ENCODE assay signal across 12 cellular contexts in the genomic region with DNA sequence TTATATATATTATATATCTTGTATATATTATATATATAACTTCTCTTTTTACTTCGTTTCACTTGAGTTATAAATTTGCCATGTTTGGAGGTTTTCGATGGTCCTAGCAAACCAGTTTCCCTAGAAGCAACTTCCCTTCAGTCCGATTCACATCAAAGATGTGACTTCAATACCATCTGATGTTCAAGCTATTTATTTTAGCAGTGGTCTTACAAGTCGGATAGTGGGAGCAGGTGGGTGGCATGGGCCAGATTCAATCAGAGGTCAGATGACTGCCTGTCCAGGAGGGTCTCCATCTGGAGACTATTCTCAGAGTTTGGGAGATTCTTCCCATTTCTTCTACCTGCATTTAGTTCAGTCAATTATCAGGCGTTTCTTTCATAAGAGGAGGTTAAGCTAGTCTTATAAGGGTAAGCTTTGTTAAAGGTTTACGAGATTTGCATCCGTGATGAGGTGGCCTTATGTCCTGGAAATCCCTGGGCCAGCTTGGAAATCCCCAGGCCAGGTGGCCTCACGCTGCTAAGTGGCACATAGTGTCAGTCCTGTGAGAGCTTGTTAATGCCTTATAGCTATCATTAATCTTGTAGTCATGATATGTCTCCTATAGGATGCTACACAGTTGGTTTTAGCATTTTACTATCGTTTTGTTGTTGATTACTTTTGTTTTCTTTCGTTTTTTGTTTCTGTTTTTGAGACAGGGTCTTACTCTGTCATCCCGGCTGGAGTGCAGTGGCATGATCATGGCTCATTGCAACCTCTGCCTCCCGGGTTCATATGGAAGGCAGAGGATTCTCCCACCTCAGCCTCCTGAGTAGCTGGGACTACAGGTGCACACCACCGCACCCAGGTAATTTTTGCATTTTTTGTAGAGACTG.
DNase-seq lines count a peak whose midpoint lies in the region; ATAC-seq and TF ChIP-seq lines count a peak whose summit lies in the region.
"Had no signal": no experiment of that assay in that cellular context is flagged by ENCODE, and none has a peak within 500 bp of the region (broad histone marks: within the 10 kb centered on the region; RNA-seq: fewer than 3 reads in every experiment).

No MANE protein-coding gene starts in this region.

- H3K36me3 ChIP-seq in Karpas-422 (ENCODE audit: insufficient read depth, low read length): peaks cover 7% of the 10 kb centered on the region; the same call in 1 of the 2 replicates
- H3K36me3 ChIP-seq: vagina had no signal

- H3K4me1 ChIP-seq in Karpas-422 (ENCODE audit: low read length): no peaks in the 10 kb centered on the region

- H3K4me2 ChIP-seq in Karpas-422 (ENCODE audit: low read depth, low read length, poor library complexity, severe bottlenecking): no peak overlapping the region
- H3K4me2 ChIP-seq: SK-N-SH had no signal

- H3K79me2 ChIP-seq in Karpas-422 (ENCODE audit: low read length): peaks cover 65% of the 10 kb centered on the region

- ATAC-seq in HG02759 (IDR thresholded peaks at IDR 0.05; ENCODE audit: unreplicated experiment) (peak; percentile 95), left colon (no peak)

- no peak overlapping the region for H3K4me3 Mint-ChIP-seq in endothelial cell (ENCODE audit: unreplicated experiment)

- H3K4me1 Mint-ChIP-seq in endothelial cell (ENCODE audit: unreplicated experiment): peaks cover 15% of the 10 kb centered on the region

- H4K20me1 ChIP-seq in Karpas-422 (ENCODE audit: insufficient read depth, low read depth, low read length): no peaks in the 10 kb centered on the region

- DNase-seq in D341Med (ENCODE audit: low spot score): peak; percentile 78
- peak; percentile 80 for DNase-seq in NCI-H69 (lab: John Stamatoyannopoulos, UW)
- no peak for DNase-seq in left colon
- DNase-seq in Karpas-422: no peak
- no peak for DNase-seq in NCI-H2227 (lab: John Stamatoyannopoulos, UW; ENCODE audit: unreplicated experiment)
- no peak for DNase-seq in endothelial cell (ENCODE audit: low spot score)
- DNase-seq: NCI-H1105, SK-N-SH had no signal

- H3K4me3 ChIP-seq in Karpas-422 (ENCODE audit: low read length): no peak overlapping the region
- H3K4me3 ChIP-seq: GM23248, vagina had no signal

- H3K9me3 ChIP-seq in Karpas-422 (ENCODE audit: low read length): no peaks in the 10 kb centered on the region
- H3K9me3 ChIP-seq: SK-N-SH, vagina had no signal

- in situ Hi-C loops in GM18951 (cut with MboI; ENCODE audit: low sequenced_read_pairs, unreplicated experiment): no loop called here

- H3K27ac ChIP-seq in Karpas-422 (ENCODE audit: low read length): no peak overlapping the region
- H3K27ac ChIP-seq: GM23248, vagina had no signal

- H3K27me3 ChIP-seq in Karpas-422 (ENCODE audit: low read length): no peaks in the 10 kb centered on the region
- H3K27me3 ChIP-seq: vagina had no signal

- H3K9me3 Mint-ChIP-seq in endothelial cell (ENCODE audit: unreplicated experiment): no peaks in the 10 kb centered on the region

- H3K36me3 Mint-ChIP-seq in endothelial cell (ENCODE audit: low read depth, unreplicated experiment): peaks cover 27% of the 10 kb centered on the region

- H3K9me2 ChIP-seq in Karpas-422 (replicated peaks; ENCODE audit: insufficient read depth, low read length): no peaks in the 10 kb centered on the region
- H3K9me2 ChIP-seq: SK-N-SH had no signal

- TF ChIP-seq CTCF in endothelial cell (IDR thresholded peaks at IDR 0.05; ENCODE audit: unreplicated experiment): no peak

- H3K27ac Mint-ChIP-seq in endothelial cell (ENCODE audit: unreplicated experiment): no peak overlapping the region

- intact Hi-C loops in left colon (cut with DNase I, micrococcal nuclease): loop anchor here in 1 of 2 donors (5.0 kb wide), 1 partner anchor 35 kb away; no protein-coding TSS in a partner anchor

- peak; percentile 33 for TF ChIP-seq POLR2A in GM18951 (IDR thresholded peaks at IDR 0.05; ENCODE audit: extremely low read depth, insufficient read depth, insufficient read length)

- H2AFZ ChIP-seq in Karpas-422 (ENCODE audit: low read length): no peak overlapping the region
- H2AFZ ChIP-seq: GM23248 had no signal

- H3K9ac ChIP-seq in Karpas-422 (ENCODE audit: low read length): no peak overlapping the region
- H3K9ac ChIP-seq: GM23248, SK-N-SH had no signal

- H3K27me3 Mint-ChIP-seq in endothelial cell (ENCODE audit: unreplicated experiment): no peaks in the 10 kb centered on the region

Comparison
In these comparisons a context has a peak if more than half of its experiments do, and no peak if none do; other contexts are left out.
1. DNase-seq: peak in D341Med (single experiment) and NCI-H69 (single experiment); none in left colon (0 of 2), Karpas-422 (single experiment), NCI-H2227 (single experiment) and endothelial cell (single experiment).